In genomic region chr3:9809239-9809614, GRCh38 we compare ENCODE assay signal across 8 cellular contexts. TPM values are rescaled to one million over a fixed set of nuclear protein-coding genes. Genes with fewer than 3 reads are reported as not detected.
DNase-seq lines count a peak whose midpoint lies in the region; ATAC-seq, FAIRE-seq and TF ChIP-seq lines count a peak whose summit lies in the region.

No MANE protein-coding gene starts in this region.

- TF ChIP-seq RAD21 in K562 (CRISPR knock-in tag; conservative IDR thresholded peaks at IDR 0.05 in 1 of 2, IDR thresholded peaks at IDR 0.05 in 1 of 2) = no peak

- no peak overlapping the region for H4K5ac ChIP-seq in mesendoderm (ENCODE audit: low read length)

- in situ Hi-C loops in K562 (cut with MboI) (no loop called here), ACHN (cut with HindIII; ENCODE audit: low pct_ligation_motif_present, low pct_unique_long_range_greater_than_20kb, low sequenced_read_pairs) (no loop called here)

- H3K9me3 ChIP-seq in ES-I3 (ENCODE audit: control insufficient read depth, insufficient read depth, low read length) = no peaks in the 10 kb centered on the region
- H3K9me3 ChIP-seq in HUES6 (ENCODE audit: control insufficient read depth, insufficient read depth, low read depth, low read length) = no peaks in the 10 kb centered on the region
- H3K9me3 ChIP-seq in K562 (replicated peaks; ENCODE audit: control insufficient read depth, insufficient read depth, low read depth, low read length) = no peaks in the 10 kb centered on the region
- H3K9me3 ChIP-seq in vagina = no peaks in the 10 kb centered on the region

- H3K27ac ChIP-seq in HUES6 (ENCODE audit: low read depth, low read length) (no peak overlapping the region), K562 (ENCODE audit: extremely low read depth, low read depth, low read length) (no peak overlapping the region), mesendoderm (ENCODE audit: low read depth, low read length) (no peak overlapping the region), vagina (peak overlapping the region; percentile 94)

- H3K36me3 ChIP-seq in ES-I3 (ENCODE audit: insufficient read depth, low read length) (peaks cover 18% of the 10 kb centered on the region), HUES6 (ENCODE audit: control insufficient read depth, insufficient read depth, low read length) (peaks cover 36% of the 10 kb centered on the region), K562 (ENCODE audit: control insufficient read depth, insufficient read depth, low read length) (peaks cover 84% of the 10 kb centered on the region), mesendoderm (ENCODE audit: control insufficient read depth, insufficient read depth, low read length) (peaks cover 10% of the 10 kb centered on the region), vagina (peaks cover 0 to 42% of the 10 kb centered on the region in 2 donors)

- no peak overlapping the region for H3K4me2 ChIP-seq in K562 (ENCODE audit: insufficient read depth, low read length)
- peak overlapping the region; percentile 33 for H3K4me2 ChIP-seq in mesendoderm (ENCODE audit: low read length)

- WGBS in K562 (ENCODE audit: insufficient coverage, low coverage, missing lambda C conversion rate) = 97% methylated on average over 4 of the region's 4 CpGs
- no CpG with 5 or more reads among the region's 4 CpGs for WGBS in mesendoderm (ENCODE audit: extremely low coverage, insufficient coverage, low lambda C conversion rate)

- H4K8ac ChIP-seq in mesendoderm (ENCODE audit: low read depth, low read length) = no peak overlapping the region

- no peak overlapping the region for H2BK5ac ChIP-seq in mesendoderm (ENCODE audit: low read length)

- TF ChIP-seq CTCF in K562 (IDR thresholded peaks at IDR 0.05 in 2 of 3, conservative IDR thresholded peaks at IDR 0.05 in 1 of 3; ENCODE audit: insufficient read depth in 2 of 3, low read depth in 1 of 3, low read length in 3 of 3) = no peak
- TF ChIP-seq CTCF in vagina (IDR thresholded peaks at IDR 0.05) = no peak

- peak overlapping the region; percentile 60; the same call in 1 of the 2 replicates for H3K9ac ChIP-seq in ES-I3 (ENCODE audit: low read depth, low read length)
- H3K9ac ChIP-seq in HUES6 (ENCODE audit: low read length) = peak overlapping the region; percentile 80
- no peak overlapping the region for H3K9ac ChIP-seq in K562 (ENCODE audit: insufficient read depth in 1 of 2, low read depth in 2 of 2, low read length in 2 of 2)
- peak overlapping the region; percentile 59 for H3K9ac ChIP-seq in mesendoderm (ENCODE audit: low read length)

- H3K79me2 ChIP-seq in K562 (ENCODE audit: control insufficient read depth, insufficient read depth, low read length) = no peaks in the 10 kb centered on the region
- no peaks in the 10 kb centered on the region for H3K79me2 ChIP-seq in mesendoderm (ENCODE audit: control insufficient read depth, insufficient read depth, low read length)

- no peak overlapping the region for H2BK120ac ChIP-seq in mesendoderm (ENCODE audit: low read depth, low read length)

- H3K4me1 ChIP-seq in ES-I3 (ENCODE audit: insufficient read depth, low read length) = peaks cover 6% of the 10 kb centered on the region; the same call in 1 of the 2 replicates
- peaks cover 13% of the 10 kb centered on the region; the same call in 1 of the 2 replicates for H3K4me1 ChIP-seq in HUES6 (ENCODE audit: control insufficient read depth, insufficient read depth, low read length)
- H3K4me1 ChIP-seq in K562 (replicated peaks in 1 of 2; ENCODE audit: control insufficient read depth in 2 of 2, insufficient read depth in 2 of 2, low read length in 2 of 2) = peaks cover 0 to 8% of the 10 kb centered on the region in 2 experiments; a peak in 2 of 5 replicates
- H3K4me1 ChIP-seq in mesendoderm (ENCODE audit: control insufficient read depth, low read depth, low read length) = no peaks in the 10 kb centered on the region
- peaks cover 19% of the 10 kb centered on the region for H3K4me1 ChIP-seq in vagina

- H4K20me1 ChIP-seq in K562 (replicated peaks; ENCODE audit: control insufficient read depth, insufficient read depth, low read length) = 0 out of 2 replicates have a peak, but pooled peaks cover 3% of the 10 kb centered on the region

- no peaks in the 10 kb centered on the region for H3K9me1 ChIP-seq in K562 (ENCODE audit: control insufficient read depth, insufficient read depth, low read length)

- peaks cover 12% of the 10 kb centered on the region for H3K27me3 ChIP-seq in HUES6 (ENCODE audit: control insufficient read depth, insufficient read depth, low read length)
- no peaks in the 10 kb centered on the region for H3K27me3 ChIP-seq in K562 (ENCODE audit: control insufficient read depth in 2 of 2, insufficient read depth in 2 of 2, low read length in 2 of 2)
- no peaks in the 10 kb centered on the region for H3K27me3 ChIP-seq in mesendoderm (ENCODE audit: insufficient read depth, low read length, poor library complexity)
- no peaks in the 10 kb centered on the region for H3K27me3 ChIP-seq in vagina

- CTCF ChIA-PET in K562 (lab: Yijun Ruan, JAX; ENCODE audit: low intra/inter-chr PET ratio) = no interaction called here

- H3K4ac ChIP-seq in mesendoderm (ENCODE audit: low read depth, low read length) = no peak overlapping the region

- no peak for TF ChIP-seq EP300 in K562 (IDR thresholded peaks at IDR 0.05; ENCODE audit: low read length)

- H3K56ac ChIP-seq in mesendoderm (ENCODE audit: low read length) = peak overlapping the region; percentile 25

- H3K18ac ChIP-seq in mesendoderm (ENCODE audit: low read length) = no peak overlapping the region

- DNase-seq in K562 (ENCODE audit: extremely low read depth in 1 of 4, low spot score in 3 of 4) = no peak
- peak; percentile 79 for DNase-seq in mesendoderm
- DNase-seq in vagina (ENCODE audit: extremely low spot score in 2 of 2) = no peak
- DNase-seq in KG1 (lab: John Stamatoyannopoulos, UW) = no peak
- DNase-seq in ACHN = no peak
- DNase-seq in NCI-H1092 (lab: John Stamatoyannopoulos, UW) = no peak

- intact Hi-C loops in K562 (cut with micrococcal nuclease) (no loop called here), vagina (cut with DNase I) (loop anchor here (10.0 kb wide), 1 partner anchor 126 kb away; the partner anchor contains the start of gene CRELD1)

- no peak for FAIRE-seq in K562 (lab: Jason Lieb, UNC)

- no peaks in the 10 kb centered on the region for H3K79me1 ChIP-seq in mesendoderm (ENCODE audit: low read length)

- no peak overlapping the region for H3K23ac ChIP-seq in mesendoderm (ENCODE audit: low read length)

- BruUV-seq in K562 (replicated peaks; lab: Mats Ljungman, UMichigan) = no TSS peak

- TF ChIP-seq POLR2A in K562 (conservative IDR thresholded peaks at IDR 0.05) (0 out of 2 replicates have a peak, but pooled peaks have one; percentile 25), vagina (IDR thresholded peaks at IDR 0.05) (no peak)

- no peak overlapping the region for H2AK5ac ChIP-seq in mesendoderm (ENCODE audit: low read length)

- peak; percentile 3 for ATAC-seq in K562

- no peak overlapping the region for H2AFZ ChIP-seq in K562 (ENCODE audit: low read depth, low read length)

- POLR2A ChIA-PET in K562 (lab: Yijun Ruan, JAX) = interaction anchor here (1.2 to 6.7 kb wide), 3 partner anchors 13 to 16 kb away, joined by 7 to 49 read pairs (median 10); partner anchors contain the start of genes ARPC4 and TADA3

- H2BK15ac ChIP-seq in mesendoderm (replicated peaks; ENCODE audit: low read depth) = no peak overlapping the region

- H3K4me3 ChIP-seq in HUES6 (ENCODE audit: low read depth, low read length) (peak overlapping the region; percentile 61), K562 (no peak overlapping the region), mesendoderm (ENCODE audit: low read length) (no peak overlapping the region), vagina (peak overlapping the region; percentile 62 to 68)

RNA-seq across cellular contexts. Expression of gene TTLL3, which starts 0.8 kb away (rescaled TPM):
- total RNA-seq in K562 (2011; cell fraction: chromatin; rRNA removed; ENCODE audit: low replicate concordance) = 652 and 1,082 TPM in 2 replicates
- total RNA-seq in K562 (2011; cell fraction: nucleolus; rRNA removed) = 407 and 449 TPM in 2 replicates
- total RNA-seq in K562 (2011; cell fraction: nucleoplasm; rRNA removed) = 488 and 686 TPM in 2 replicates
- total RNA-seq in K562 (2014; rRNA removed) (30.7 and 34.0 TPM in 2 replicates), K562 (2014; rRNA removed; fragmentation: Illumina TruSeq; extraction: Trizol) (28.7 and 33.0 TPM in 2 replicates), K562 (2015; rRNA removed; fragmentation: Illumina TruSeq; extraction: Trizol) (31.6 and 33.2 TPM in 2 replicates), K562 (2021) (53.7 and 63.6 TPM in 2 replicates), vagina (73.4 TPM)
- polyA plus RNA-seq in K562 (2011; rRNA removed) (95.8 and 120 TPM in 2 replicates), K562 (2014; fragmentation: Illumina TruSeq; extraction: Trizol) (53.8 and 60.9 TPM in 2 replicates), K562 (2014; fragmentation: Nextera tagmentation; extraction: Ambion mirVana) (10 to 100 TPM in 1 of 2 experiments, 1 to 10 TPM in 1; 8.9 to 11.6 TPM), K562 (2014; rRNA removed) (72.7 and 106 TPM in 2 replicates)
- polyA plus RNA-seq in K562 (2011; cell fraction: cytosol; rRNA removed) = 71.0 and 73.2 TPM in 2 replicates
- polyA plus RNA-seq in K562 (2011; cell fraction: nucleus; rRNA removed) = 641 and 948 TPM in 2 replicates
- 65.7 and 182 TPM in 2 replicates for polyA plus RNA-seq in K562 (2012)
- polyA minus RNA-seq in K562 (2011; rRNA and poly(A)+ RNA removed) = 99.7 and 103 TPM in 2 replicates
- polyA minus RNA-seq in K562 (2011; cell fraction: cytosol; rRNA and poly(A)+ RNA removed) = 19.4 and 21.8 TPM in 2 replicates
- polyA minus RNA-seq in K562 (2011; cell fraction: nucleus; rRNA and poly(A)+ RNA removed) = 133 and 150 TPM in 2 replicates
- 1.3 TPM for polyA plus RNA-seq in mesendoderm (2013, experiment 1 of 2)
- polyA plus RNA-seq in mesendoderm (2013, experiment 2 of 2) = 1.2 TPM

RNA-seq across cellular contexts. Expression of gene ARPC4, which starts 16.3 kb away (rescaled TPM):
- total RNA-seq in K562 (2011; cell fraction: chromatin; rRNA removed; ENCODE audit: low replicate concordance) = 240 and 326 TPM in 2 replicates
- total RNA-seq in K562 (2011; cell fraction: nucleolus; rRNA removed) = 165 and 200 TPM in 2 replicates
- total RNA-seq in K562 (2011; cell fraction: nucleoplasm; rRNA removed) = 225 and 232 TPM in 2 replicates
- total RNA-seq in K562 (2014; rRNA removed) (138 and 139 TPM in 2 replicates), K562 (2014; rRNA removed; fragmentation: Illumina TruSeq; extraction: Trizol) (132 and 143 TPM in 2 replicates), K562 (2015; rRNA removed; fragmentation: Illumina TruSeq; extraction: Trizol) (118 and 131 TPM in 2 replicates), K562 (2021) (153 and 154 TPM in 2 replicates), vagina (124 TPM)
- polyA plus RNA-seq in K562 (2011; rRNA removed) (60.3 and 106 TPM in 2 replicates), K562 (2014; fragmentation: Illumina TruSeq; extraction: Trizol) (119 and 128 TPM in 2 replicates), K562 (2014; fragmentation: Nextera tagmentation; extraction: Ambion mirVana) (10 to 100 TPM; 20.1 to 28.1 TPM), K562 (2014; rRNA removed) (112 and 129 TPM in 2 replicates)
- polyA plus RNA-seq in K562 (2011; cell fraction: cytosol; rRNA removed) = 69.7 and 88.3 TPM in 2 replicates
- 76.1 and 100.0 TPM in 2 replicates for polyA plus RNA-seq in K562 (2011; cell fraction: nucleus; rRNA removed)
- 106 and 149 TPM in 2 replicates for polyA plus RNA-seq in K562 (2012)
- polyA minus RNA-seq in K562 (2011; rRNA and poly(A)+ RNA removed) = 147 and 187 TPM in 2 replicates
- 104 and 125 TPM in 2 replicates for polyA minus RNA-seq in K562 (2011; cell fraction: cytosol; rRNA and poly(A)+ RNA removed)
- polyA minus RNA-seq in K562 (2011; cell fraction: nucleus; rRNA and poly(A)+ RNA removed) = 79.2 and 112 TPM in 2 replicates
- polyA plus RNA-seq in mesendoderm (2013, experiment 1 of 2) = 93.1 TPM
- polyA plus RNA-seq in mesendoderm (2013, experiment 2 of 2) = 95.1 TPM

RNA-seq across cellular contexts. Expression of gene TADA3, which starts 17.0 kb away (rescaled TPM):
- total RNA-seq in K562 (2011; cell fraction: chromatin; rRNA removed; ENCODE audit: low replicate concordance) = 29.0 and 52.4 TPM in 2 replicates
- total RNA-seq in K562 (2011; cell fraction: nucleolus; rRNA removed) = 42.1 and 48.7 TPM in 2 replicates
- 34.6 and 42.7 TPM in 2 replicates for total RNA-seq in K562 (2011; cell fraction: nucleoplasm; rRNA removed)
- total RNA-seq in K562 (2014; rRNA removed) = 110 and 136 TPM in 2 replicates
- 32.7 and 40.6 TPM in 2 replicates for total RNA-seq in K562 (2014; rRNA removed; fragmentation: Illumina TruSeq; extraction: Trizol)
- total RNA-seq in K562 (2015; rRNA removed; fragmentation: Illumina TruSeq; extraction: Trizol) = 74.5 and 74.8 TPM in 2 replicates
- 85.8 and 89.7 TPM in 2 replicates for total RNA-seq in K562 (2021)
- polyA plus RNA-seq in K562 (2011; rRNA removed) = 60.6 and 62.8 TPM in 2 replicates
- 74.1 and 114 TPM in 2 replicates for polyA plus RNA-seq in K562 (2011; cell fraction: cytosol; rRNA removed)
- 61.6 and 83.0 TPM in 2 replicates for polyA plus RNA-seq in K562 (2011; cell fraction: nucleus; rRNA removed)
- 75.7 and 143 TPM in 2 replicates for polyA plus RNA-seq in K562 (2012)
- polyA plus RNA-seq in K562 (2014; fragmentation: Illumina TruSeq; extraction: Trizol) = 97.8 and 103 TPM in 2 replicates
- 1 to 10 TPM; 4.1 to 6.3 TPM for polyA plus RNA-seq in K562 (2014; fragmentation: Nextera tagmentation; extraction: Ambion mirVana)
- polyA plus RNA-seq in K562 (2014; rRNA removed) = 91.6 and 94.0 TPM in 2 replicates
- 29.9 and 37.5 TPM in 2 replicates for polyA minus RNA-seq in K562 (2011; rRNA and poly(A)+ RNA removed)
- 52.9 and 57.8 TPM in 2 replicates for polyA minus RNA-seq in K562 (2011; cell fraction: cytosol; rRNA and poly(A)+ RNA removed)
- polyA minus RNA-seq in K562 (2011; cell fraction: nucleus; rRNA and poly(A)+ RNA removed) = 19.1 and 22.5 TPM in 2 replicates
- 38.4 TPM for polyA plus RNA-seq in mesendoderm (2013, experiment 1 of 2)
- polyA plus RNA-seq in mesendoderm (2013, experiment 2 of 2) = 38.3 TPM
- 58.9 TPM for total RNA-seq in vagina

RNA-seq across cellular contexts. Expression of gene RPUSD3, which starts 34.6 kb away (rescaled TPM):
- total RNA-seq in K562 (2011; cell fraction: chromatin; rRNA removed; ENCODE audit: low replicate concordance) = 79.3 and 118 TPM in 2 replicates
- total RNA-seq in K562 (2011; cell fraction: nucleolus; rRNA removed) = 76.7 and 80.0 TPM in 2 replicates
- 76.9 and 87.5 TPM in 2 replicates for total RNA-seq in K562 (2011; cell fraction: nucleoplasm; rRNA removed)
- 73.0 and 90.5 TPM in 2 replicates for total RNA-seq in K562 (2014; rRNA removed)
- total RNA-seq in K562 (2014; rRNA removed; fragmentation: Illumina TruSeq; extraction: Trizol) = 44.3 and 55.8 TPM in 2 replicates
- total RNA-seq in K562 (2015; rRNA removed; fragmentation: Illumina TruSeq; extraction: Trizol) = 51.5 and 59.3 TPM in 2 replicates
- total RNA-seq in K562 (2021) = 99.0 and 100 TPM in 2 replicates
- polyA plus RNA-seq in K562 (2011; rRNA removed) = 56.1 and 104 TPM in 2 replicates
- polyA plus RNA-seq in K562 (2011; cell fraction: cytosol; rRNA removed) = 77.0 and 146 TPM in 2 replicates
- 62.9 and 99.5 TPM in 2 replicates for polyA plus RNA-seq in K562 (2011; cell fraction: nucleus; rRNA removed)
- 69.4 and 77.4 TPM in 2 replicates for polyA plus RNA-seq in K562 (2012)
- 98.2 and 119 TPM in 2 replicates for polyA plus RNA-seq in K562 (2014; fragmentation: Illumina TruSeq; extraction: Trizol)
- polyA plus RNA-seq in K562 (2014; fragmentation: Nextera tagmentation; extraction: Ambion mirVana) = 10 to 100 TPM; 13.8 to 26.4 TPM
- 66.6 and 76.8 TPM in 2 replicates for polyA plus RNA-seq in K562 (2014; rRNA removed)
- 42.4 and 42.7 TPM in 2 replicates for polyA minus RNA-seq in K562 (2011; rRNA and poly(A)+ RNA removed)
- 33.5 and 40.3 TPM in 2 replicates for polyA minus RNA-seq in K562 (2011; cell fraction: cytosol; rRNA and poly(A)+ RNA removed)
- polyA minus RNA-seq in K562 (2011; cell fraction: nucleus; rRNA and poly(A)+ RNA removed) = 26.7 and 27.1 TPM in 2 replicates
- 52.4 TPM for polyA plus RNA-seq in mesendoderm (2013, experiment 1 of 2)
- polyA plus RNA-seq in mesendoderm (2013, experiment 2 of 2) = 54.4 TPM
- 50.6 TPM for total RNA-seq in vagina

RNA-seq across cellular contexts. Expression of gene CAMK1, which starts 39.5 kb away (rescaled TPM):
- 2.0 and 4.8 TPM in 2 replicates for total RNA-seq in K562 (2011; cell fraction: chromatin; rRNA removed; ENCODE audit: low replicate concordance)
- total RNA-seq in K562 (2011; cell fraction: nucleolus; rRNA removed) = 4.2 and 4.6 TPM in 2 replicates
- total RNA-seq in K562 (2011; cell fraction: nucleoplasm; rRNA removed) = 2.3 and 3.2 TPM in 2 replicates
- 10.7 and 13.9 TPM in 2 replicates for total RNA-seq in K562 (2014; rRNA removed)
- 4.4 and 4.7 TPM in 2 replicates for total RNA-seq in K562 (2014; rRNA removed; fragmentation: Illumina TruSeq; extraction: Trizol)
- 6.1 and 6.6 TPM in 2 replicates for total RNA-seq in K562 (2015; rRNA removed; fragmentation: Illumina TruSeq; extraction: Trizol)
- 5.2 and 6.2 TPM in 2 replicates for total RNA-seq in K562 (2021)
- polyA plus RNA-seq in K562 (2011; rRNA removed) = 7.3 and 8.4 TPM in 2 replicates
- 5.8 and 12.1 TPM in 2 replicates for polyA plus RNA-seq in K562 (2011; cell fraction: cytosol; rRNA removed)
- 6.0 and 9.9 TPM in 2 replicates for polyA plus RNA-seq in K562 (2011; cell fraction: nucleus; rRNA removed)
- polyA plus RNA-seq in K562 (2012) = 7.7 and 9.7 TPM in 2 replicates
- 6.0 and 6.2 TPM in 2 replicates for polyA plus RNA-seq in K562 (2014; fragmentation: Illumina TruSeq; extraction: Trizol)
- under 1 TPM; 0.23 to 0.39 TPM for polyA plus RNA-seq in K562 (2014; fragmentation: Nextera tagmentation; extraction: Ambion mirVana)
- 7.7 and 10.6 TPM in 2 replicates for polyA plus RNA-seq in K562 (2014; rRNA removed)
- polyA minus RNA-seq in K562 (2011; rRNA and poly(A)+ RNA removed) = 2.6 and 2.9 TPM in 2 replicates
- 3.1 and 3.6 TPM in 2 replicates for polyA minus RNA-seq in K562 (2011; cell fraction: cytosol; rRNA and poly(A)+ RNA removed)
- 1.3 and 2.4 TPM in 2 replicates for polyA minus RNA-seq in K562 (2011; cell fraction: nucleus; rRNA and poly(A)+ RNA removed)
- polyA plus RNA-seq in mesendoderm (2013, experiment 1 of 2) = 4.1 TPM
- polyA plus RNA-seq in mesendoderm (2013, experiment 2 of 2) = 3.7 TPM
- 42.5 TPM for total RNA-seq in vagina

Comparison
In these comparisons a context has a peak if more than half of its experiments do, and no peak if none do; other contexts are left out.
1. H3K9ac ChIP-seq: peak in ES-I3 (single experiment), HUES6 (single experiment) and mesendoderm (single experiment); none in K562 (0 of 2).
2. H3K4me3 ChIP-seq: peak in HUES6 (single experiment) and vagina (2 of 2); none in K562 (single experiment) and mesendoderm (single experiment).